7 cellular contexts compared by ENCODE assay signal in the genomic region with DNA sequence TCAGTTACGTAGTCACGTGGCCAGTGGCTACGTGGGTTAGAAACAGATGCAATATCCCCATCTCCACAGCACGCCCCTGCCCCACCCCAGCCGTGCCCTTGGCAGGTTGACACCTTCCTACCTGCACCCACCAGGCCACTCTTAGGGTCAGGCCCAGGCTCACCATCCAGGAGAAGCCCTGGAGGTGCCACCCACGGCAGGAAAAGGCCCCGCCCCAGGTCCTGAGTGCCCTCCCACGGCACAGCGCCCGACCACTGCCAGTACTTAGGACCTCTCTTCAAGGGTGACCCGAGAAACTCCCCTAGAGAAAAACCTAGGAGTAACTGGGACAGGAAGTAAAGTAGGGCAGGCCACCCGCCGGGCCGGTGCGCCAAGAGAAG. TPM values are rescaled to one million over a fixed set of nuclear protein-coding genes. Genes with fewer than 3 reads are reported as not detected.
A peak's percentile ranks its signal among the peaks of the same experiment; 100 is the strongest.
DNase-seq lines count a peak whose midpoint lies in the region; ATAC-seq and TF ChIP-seq lines count a peak whose summit lies in the region.

No MANE protein-coding gene starts in this region.

- peaks cover 3% of the 10 kb centered on the region; the same call in 1 of the 2 replicates for H3K79me2 ChIP-seq in GM23338 (replicated peaks; ENCODE audit: insufficient read depth)

- no peaks in the 10 kb centered on the region for H3K9me2 ChIP-seq in GM23338 (ENCODE audit: insufficient read depth)

- WGBS in spleen, 5 donors, result 35 to 54% (median 40%) methylated on average over 8 to 15 of the region's 15 CpGs

- H3K27ac ChIP-seq in GM23338 (ENCODE audit: low read depth) (no peak overlapping the region), SK-N-MC (no peak overlapping the region), spleen (peak overlapping the region in 7 of 8 donors; percentile 81 to 97 (median 94))

- H3K4me1 ChIP-seq in GM23338 (ENCODE audit: insufficient read depth) (0 out of 2 replicates have a peak, but pooled peaks cover 3% of the 10 kb centered on the region), spleen (peaks cover 14 to 83% (median 47%) of the 10 kb centered on the region in 6 donors)

- DNase-seq in GM23338 (ENCODE audit: low spot score) (no peak), SK-N-MC (ENCODE audit: low read depth, low spot score) (no peak), fibroblast of mammary gland (ENCODE audit: low read depth) (no peak), spleen (peak; percentile 84), iPS-NIHi11 (ENCODE audit: low spot score) (no peak), NCI-H2107 treated with DMSO at 0.1 percent for 48 hours (lab: John Stamatoyannopoulos, UW; ENCODE audit: unreplicated experiment) (no peak), AG20443 (ENCODE audit: low spot score) (no peak)

- H3K9me3 ChIP-seq in SK-N-MC (ENCODE audit: low read depth, low read length), result no peaks in the 10 kb centered on the region
- H3K9me3 ChIP-seq in spleen, result no peaks in the 10 kb centered on the region

- H3K4me3 ChIP-seq in GM23338, result peak overlapping the region; percentile 93
- peak overlapping the region; percentile 92 for H3K4me3 ChIP-seq in SK-N-MC
- H3K4me3 ChIP-seq in fibroblast of mammary gland (ENCODE audit: control insufficient read depth, low read depth, low read length), result peak overlapping the region; percentile 78
- peak overlapping the region in 7 of 8 donors; percentile 72 to 99 (median 95) for H3K4me3 ChIP-seq in spleen

- no peaks in the 10 kb centered on the region for H3K27me3 ChIP-seq in GM23338 (ENCODE audit: insufficient read depth)
- no peaks in the 10 kb centered on the region for H3K27me3 ChIP-seq in spleen (replicated peaks in 1 of 7)

- H3K4me1 Mint-ChIP-seq in GM23338, result peaks cover 8% of the 10 kb centered on the region; the same call in 1 of the 3 replicates

- peak overlapping the region; percentile 92 for H3K4me3 Mint-ChIP-seq in GM23338

- no peak for ATAC-seq in GM23338

- no peak overlapping the region for H3K27ac Mint-ChIP-seq in GM23338

- H2AFZ ChIP-seq in GM23338, result no peak overlapping the region

- no peak for TF ChIP-seq CTCF in GM23338 (conservative IDR thresholded peaks at IDR 0.05; ENCODE audit: low read depth in 2 of 2)
- no peak for TF ChIP-seq CTCF in fibroblast of mammary gland (conservative IDR thresholded peaks at IDR 0.05; ENCODE audit: control insufficient read depth, insufficient read depth, low read depth, low read length)
- no peak for TF ChIP-seq CTCF in spleen (IDR thresholded peaks at IDR 0.05 in 8 of 11, conservative IDR thresholded peaks at IDR 0.05 in 3 of 11)

- H3K9me3 Mint-ChIP-seq in GM23338, result no peaks in the 10 kb centered on the region; the same call in 1 of the 3 replicates

- 0 out of 2 replicates have a peak, but pooled peaks cover 2% of the 10 kb centered on the region for H3F3A ChIP-seq in GM23338 (replicated peaks; ENCODE audit: low read depth)

- H3K4me2 ChIP-seq in GM23338, result peak overlapping the region; percentile 86

- intact Hi-C loops in spleen (cut with DNase I; ENCODE audit: low total_unique reads), result no loop called here

- peaks cover under 1% of the 10 kb centered on the region; the same call in 1 of the 2 replicates for H4K20me1 ChIP-seq in GM23338 (replicated peaks; ENCODE audit: insufficient read depth)

- TF ChIP-seq POLR2A in spleen (IDR thresholded peaks at IDR 0.05), result no peak

- H3K9ac ChIP-seq in SK-N-MC (ENCODE audit: insufficient read length), result no peak overlapping the region

- peaks cover 44% of the 10 kb centered on the region for H3K36me3 Mint-ChIP-seq in GM23338 (ENCODE audit: low read depth)

- H3K27me3 Mint-ChIP-seq in GM23338 (ENCODE audit: insufficient read depth, low read depth, poor library complexity), result peaks cover 20% of the 10 kb centered on the region

- H3K36me3 ChIP-seq in GM23338 (ENCODE audit: insufficient read depth) (peaks cover 3% of the 10 kb centered on the region; the same call in 1 of the 2 replicates), SK-N-MC (ENCODE audit: insufficient read depth, low read length) (peaks cover 42% of the 10 kb centered on the region; the same call in 1 of the 2 replicates), spleen (peaks cover 0 to 59% (median 53%) of the 10 kb centered on the region in 6 donors)

TF ChIP-seq in GM23338, 12 proteins besides CTCF, POLR2A, EP300 and RAD21 (continues in another document):
- TF ChIP-seq ZNF114 (CRISPR knock-in tag; IDR thresholded peaks at IDR 0.05) (no peak), POLR2AphosphoS5 (IDR thresholded peaks at IDR 0.05; ENCODE audit: low read depth) (no peak), CREB1 (CRISPR knock-in tag; IDR thresholded peaks at IDR 0.05; ENCODE audit: low read depth) (no peak), JUNB (IDR thresholded peaks at IDR 0.05; ENCODE audit: unreplicated experiment) (no peak), STAT1 (IDR thresholded peaks at IDR 0.05; ENCODE audit: unreplicated experiment) (no peak), EZH2 (IDR thresholded peaks at IDR 0.05; ENCODE audit: low read depth, unreplicated experiment) (no peak)

RNA-seq across cellular contexts. Expression of gene C1orf35, which starts 1.5 kb away (rescaled TPM):
- total RNA-seq in GM23338 (2014; rRNA removed; shearing (Covaris generic)), result 11.3 and 14.0 TPM in 2 replicates
- polyA plus RNA-seq in GM23338 (2016; fragmentation: Nextera tagmentation; extraction: Ambion mirVana), result 67.6 and 75.9 TPM in 2 replicates
- total RNA-seq in spleen, result 10 to 100 TPM in 6 of 7 donors, 1 to 10 TPM in 1; 7.3 to 14.2 (median 11.9) TPM
- polyA plus RNA-seq in spleen, result 10 to 100 TPM; 18.7 to 23.4 (median 21.7) TPM

RNA-seq across cellular contexts. Expression of gene MRPL55, which starts 7.5 kb away (rescaled TPM):
- total RNA-seq in GM23338 (2014; rRNA removed; shearing (Covaris generic)), result 81.2 and 92.4 TPM in 2 replicates
- 172 and 182 TPM in 2 replicates for polyA plus RNA-seq in GM23338 (2016; fragmentation: Nextera tagmentation; extraction: Ambion mirVana)
- total RNA-seq in spleen, result 100 to 1,000 TPM in 1 of 7 donors, 10 to 100 TPM in 6; 32.3 to 103 (median 39.0) TPM
- 100 to 1,000 TPM in 2 of 3 donors, 10 to 100 TPM in 1; 95.2 to 114 (median 111) TPM for polyA plus RNA-seq in spleen

RNA-seq across cellular contexts. Expression of gene ARF1, which starts 19.1 kb away (rescaled TPM):
- 199 and 210 TPM in 2 replicates for total RNA-seq in GM23338 (2014; rRNA removed; shearing (Covaris generic))
- 292 and 306 TPM in 2 replicates for polyA plus RNA-seq in GM23338 (2016; fragmentation: Nextera tagmentation; extraction: Ambion mirVana)
- total RNA-seq in spleen, result 100 to 1,000 TPM; 302 to 387 (median 338) TPM
- 100 to 1,000 TPM; 150 to 282 (median 231) TPM for polyA plus RNA-seq in spleen

RNA-seq across cellular contexts. Expression of gene GUK1, which starts 38.5 kb away (rescaled TPM):
- 84.0 and 87.5 TPM in 2 replicates for total RNA-seq in GM23338 (2014; rRNA removed; shearing (Covaris generic))
- polyA plus RNA-seq in GM23338 (2016; fragmentation: Nextera tagmentation; extraction: Ambion mirVana) (104 and 121 TPM in 2 replicates), spleen (100 to 1,000 TPM; 279 to 499 (median 316) TPM)
- 100 to 1,000 TPM; 167 to 218 (median 186) TPM for total RNA-seq in spleen

RNA-seq across cellular contexts. Expression of gene GJC2, which starts 48.1 kb away (rescaled TPM):
- total RNA-seq in GM23338 (2014; rRNA removed; shearing (Covaris generic)), result 0.58 and 1.2 TPM in 2 replicates
- 0.15 and 0.23 TPM in 2 replicates for polyA plus RNA-seq in GM23338 (2016; fragmentation: Nextera tagmentation; extraction: Ambion mirVana)
- 1 to 10 TPM in 6 of 7 donors, under 1 TPM in 1; 0.94 to 3.5 (median 2.4) TPM for total RNA-seq in spleen
- polyA plus RNA-seq in spleen, result under 1 TPM; 0.35 to 0.96 (median 0.67) TPM

Comparison
In these comparisons a context has a peak if more than half of its experiments do, and no peak if none do; other contexts are left out.
1. H3K27ac ChIP-seq: peak in spleen (7 of 8); none in GM23338 (single experiment) and SK-N-MC (single experiment).
2. Peak in every context shown above with its lines, with median percentiles within 50 percentile points of each other: H3K4me3 ChIP-seq.